14 cellular contexts compared by ENCODE assay signal in genomic region chr2:222653280-222653679, GRCh38. TPM values are rescaled to one million over a fixed set of nuclear protein-coding genes. Genes with fewer than 3 reads are reported as not detected.
A peak's percentile ranks its signal among the peaks of the same experiment; 100 is the strongest.
DNase-seq lines count a peak whose midpoint lies in the region; ATAC-seq and TF ChIP-seq lines count a peak whose summit lies in the region.
"Had no signal": no experiment of that assay in that cellular context is flagged by ENCODE, and none has a peak within 500 bp of the region (broad histone marks: within the 10 kb centered on the region; RNA-seq: fewer than 3 reads in every experiment).

No MANE protein-coding gene starts in this region.

- peak overlapping the region; percentile 95 for H3K4me3 Mint-ChIP-seq in natural killer cell treated with Interleukin-12 subunit alpha and Interleukin-12 subunit beta and Interleukin-15 and Interleukin-18, amount 100 ng/mL, for 72 hours
- H3K4me3 Mint-ChIP-seq in natural killer cell, result no peak overlapping the region

- peaks cover 11% of the 10 kb centered on the region for H3K36me3 Mint-ChIP-seq in natural killer cell treated with Interleukin-12 subunit alpha and Interleukin-12 subunit beta and Interleukin-15 and Interleukin-18, amount 100 ng/mL, for 72 hours
- no peaks in the 10 kb centered on the region for H3K36me3 Mint-ChIP-seq in natural killer cell

- no peak for ATAC-seq in natural killer cell treated with Interleukin-12 subunit alpha and Interleukin-12 subunit beta and Interleukin-15 and Interleukin-18, amount 100 ng/mL, for 72 hours
- ATAC-seq in natural killer cell (no peak), RWPE2 (ENCODE audit: low read depth) (no peak), left cardiac atrium (no peak)
- ATAC-seq: stimulated activated naive B cell treated with anti-CD40 and anti-IgM and Interleukin-4, amounts not matched to agents 10 μg/mL and 1 μg/mL and 100 μg/mL, for 72 hours had no signal

- no peaks in the 10 kb centered on the region for H3K9me3 Mint-ChIP-seq in natural killer cell treated with Interleukin-12 subunit alpha and Interleukin-12 subunit beta and Interleukin-15 and Interleukin-18, amount 100 ng/mL, for 72 hours
- no peaks in the 10 kb centered on the region for H3K9me3 Mint-ChIP-seq in natural killer cell
- H3K9me3 Mint-ChIP-seq: stimulated activated naive B cell treated with anti-CD40 and anti-IgM and Interleukin-4, amounts not matched to agents 10 μg/mL and 1 μg/mL and 100 μg/mL, for 72 hours had no signal

- in situ Hi-C loops in transverse colon (cut with MboI; ENCODE audit: low pct_ligation_motif_present in 1 of 4, low pct_unique_long_range_greater_than_20kb in 1 of 4, low sequenced_read_pairs in 3 of 4), result no loop called here

- intact Hi-C loops in natural killer cell (cut with micrococcal nuclease), result no loop called here
- intact Hi-C loops in colonic mucosa (cut with DNase I), result no loop called here
- intact Hi-C loops in transverse colon (cut with DNase I; ENCODE audit: low total_unique reads), result no loop called here
- intact Hi-C loops in left cardiac atrium (cut with DNase I), result no loop called here

- H3K4me3 ChIP-seq in RWPE2 (ENCODE audit: severe bottlenecking), result no peak overlapping the region
- H3K4me3 ChIP-seq in colonic mucosa, result no peak overlapping the region
- no peak overlapping the region for H3K4me3 ChIP-seq in transverse colon
- H3K4me3 ChIP-seq in tibial nerve, result no peak overlapping the region

- peak overlapping the region; percentile 4 for H3K27ac ChIP-seq in RWPE2 (ENCODE audit: poor library complexity, severe bottlenecking)
- H3K27ac ChIP-seq in colonic mucosa, result peak overlapping the region; percentile 48
- H3K27ac ChIP-seq in transverse colon, result peak overlapping the region; percentile 31 to 92 (median 86)
- H3K27ac ChIP-seq in tibial nerve, result no peak overlapping the region

- H3K9me3 ChIP-seq in RWPE2 (ENCODE audit: severe bottlenecking) (no peaks in the 10 kb centered on the region), colonic mucosa (no peaks in the 10 kb centered on the region), transverse colon (no peaks in the 10 kb centered on the region), tibial nerve (no peaks in the 10 kb centered on the region)

- no peaks in the 10 kb centered on the region for H3K27me3 Mint-ChIP-seq in natural killer cell treated with Interleukin-12 subunit alpha and Interleukin-12 subunit beta and Interleukin-15 and Interleukin-18, amount 100 ng/mL, for 72 hours
- no peaks in the 10 kb centered on the region for H3K27me3 Mint-ChIP-seq in natural killer cell (ENCODE audit: low read depth in 2 of 2)
- H3K27me3 Mint-ChIP-seq: stimulated activated naive B cell treated with anti-CD40 and anti-IgM and Interleukin-4, amounts not matched to agents 10 μg/mL and 1 μg/mL and 100 μg/mL, for 72 hours had no signal

- TF ChIP-seq POLR2A in transverse colon (IDR thresholded peaks at IDR 0.05) (no peak), tibial nerve (IDR thresholded peaks at IDR 0.05) (no peak)

- no peak for DNase-seq in natural killer cell treated with Interleukin-12 subunit alpha and Interleukin-12 subunit beta and Interleukin-15 and Interleukin-18, amount 100 ng/mL, for 72 hours (ENCODE audit: low spot score)
- DNase-seq in natural killer cell, result no peak
- DNase-seq in RWPE2 (ENCODE audit: low spot score), result no peak
- DNase-seq in colonic mucosa, result no peak
- DNase-seq in transverse colon, result no peak
- no peak for DNase-seq in left cardiac atrium
- DNase-seq in NCI-H2107 treated with DMSO at 0.1 percent for 48 hours (lab: John Stamatoyannopoulos, UW; ENCODE audit: unreplicated experiment), result no peak
- DNase-seq in tibial nerve (ENCODE audit: low spot score in 2 of 2), result no peak
- DNase-seq: activated CD4-positive, CD25-positive, alpha-beta regulatory T cell treated with anti-CD3 and anti-CD28 coated beads, Interleukin-2, amount 50 U/mL, for 72 hours; cortex of kidney; stimulated activated CD4-positive, alpha-beta T cell treated with anti-CD3 and anti-CD28 coated beads, Interleukin-2, amount 100 ng/mL, for 48 hours; stimulated activated naive B cell treated with anti-CD40 and anti-IgM and Interleukin-4, amounts not matched to agents 10 μg/mL and 1 μg/mL and 100 μg/mL, for 72 hours had no signal

- H3K4me1 Mint-ChIP-seq in natural killer cell treated with Interleukin-12 subunit alpha and Interleukin-12 subunit beta and Interleukin-15 and Interleukin-18, amount 100 ng/mL, for 72 hours (ENCODE audit: low read depth in 2 of 2), result peaks cover 44% of the 10 kb centered on the region in 2 donors
- peaks cover 41 to 43% of the 10 kb centered on the region in 2 donors for H3K4me1 Mint-ChIP-seq in natural killer cell

- H3K27ac Mint-ChIP-seq in natural killer cell treated with Interleukin-12 subunit alpha and Interleukin-12 subunit beta and Interleukin-15 and Interleukin-18, amount 100 ng/mL, for 72 hours, result peak overlapping the region; percentile 47 to 75
- H3K27ac Mint-ChIP-seq in natural killer cell, result peak overlapping the region in 1 of 2 donors; percentile 36
- H3K27ac Mint-ChIP-seq: stimulated activated naive B cell treated with anti-CD40 and anti-IgM and Interleukin-4, amounts not matched to agents 10 μg/mL and 1 μg/mL and 100 μg/mL, for 72 hours had no signal

- TF ChIP-seq CTCF in natural killer cell (IDR thresholded peaks at IDR 0.05), result no peak
- no peak for TF ChIP-seq CTCF in RWPE2 (IDR thresholded peaks at IDR 0.05; ENCODE audit: poor library complexity, severe bottlenecking)
- no peak for TF ChIP-seq CTCF in colonic mucosa (IDR thresholded peaks at IDR 0.05)
- TF ChIP-seq CTCF in transverse colon (IDR thresholded peaks at IDR 0.05), result no peak
- TF ChIP-seq CTCF in tibial nerve (IDR thresholded peaks at IDR 0.05), result no peak

- peaks cover 16% of the 10 kb centered on the region for H3K4me1 ChIP-seq in RWPE2 (ENCODE audit: insufficient read depth, poor library complexity, severe bottlenecking)
- H3K4me1 ChIP-seq in colonic mucosa, result no peaks in the 10 kb centered on the region
- H3K4me1 ChIP-seq in transverse colon, result peaks cover 14 to 61% (median 43%) of the 10 kb centered on the region in 4 donors
- H3K4me1 ChIP-seq in tibial nerve, result peaks cover 0 to 39% (median 25%) of the 10 kb centered on the region in 4 donors

- H3K9ac ChIP-seq in colonic mucosa (ENCODE audit: low read depth in 2 of 2, low read length in 2 of 2), result peak overlapping the region in 1 of 2 donors; percentile 55

- no peak for TF ChIP-seq EP300 in transverse colon (IDR thresholded peaks at IDR 0.05; ENCODE audit: low read depth)
- no peak for TF ChIP-seq EP300 in tibial nerve (IDR thresholded peaks at IDR 0.05)

- H3K36me3 ChIP-seq in RWPE2 (ENCODE audit: low read depth), result peaks cover 17% of the 10 kb centered on the region
- H3K36me3 ChIP-seq in colonic mucosa, result no peaks in the 10 kb centered on the region
- H3K36me3 ChIP-seq in transverse colon, result no peaks in the 10 kb centered on the region
- H3K36me3 ChIP-seq in tibial nerve, result peaks cover 0 to 6% (median 0%) of the 10 kb centered on the region in 3 donors

- H3K27me3 ChIP-seq in RWPE2 (ENCODE audit: insufficient read depth, poor library complexity, severe bottlenecking) (no peaks in the 10 kb centered on the region), colonic mucosa (no peaks in the 10 kb centered on the region), transverse colon (no peaks in the 10 kb centered on the region), tibial nerve (no peaks in the 10 kb centered on the region)

RNA-seq across cellular contexts. Expression of gene FARSB, which starts 2.6 kb away (rescaled TPM):
- total RNA-seq in natural killer cell treated with Interleukin-12 subunit alpha and Interleukin-12 subunit beta and Interleukin-15 and Interleukin-18, amount 100 ng/mL, for 72 hours, result 10 to 100 TPM; 27.7 to 44.5 TPM
- total RNA-seq in natural killer cell (10 to 100 TPM in 1 of 3 donors, 1 to 10 TPM in 2; 8.6 to 10.7 (median 9.7) TPM), colonic mucosa (10 to 100 TPM; 21.9 to 34.6 TPM), transverse colon (10 to 100 TPM in 2 of 4 donors, 1 to 10 TPM in 2; 7.2 to 18.6 (median 9.5) TPM), left cardiac atrium (10 to 100 TPM; 13.8 to 23.2 TPM), tibial nerve (10 to 100 TPM; 12.3 to 16.8 (median 13.9) TPM)

RNA-seq across cellular contexts. Expression of gene MOGAT1, which starts 18.2 kb away (rescaled TPM):
- total RNA-seq in natural killer cell treated with Interleukin-12 subunit alpha and Interleukin-12 subunit beta and Interleukin-15 and Interleukin-18, amount 100 ng/mL, for 72 hours, result not detected
- total RNA-seq in natural killer cell, result not detected
- under 1 TPM in 1 of 2 donors, not detected in 1; 0.24 TPM for total RNA-seq in colonic mucosa
- total RNA-seq in transverse colon, result under 1 TPM in 1 of 4 donors, not detected in 3; 0.80 TPM
- total RNA-seq in left cardiac atrium, result under 1 TPM; 0.47 to 0.50 TPM
- total RNA-seq in tibial nerve, result not detected
- total RNA-seq: G401, renal cortical epithelial cell had no signal

Comparison
In these comparisons a context has a peak if more than half of its experiments do, and no peak if none do; other contexts are left out.
1. H3K27ac ChIP-seq: peak in RWPE2 (single experiment), colonic mucosa (single experiment) and transverse colon (4 of 4); none in tibial nerve (0 of 4).